Comparison of ENCODE assay signal across 21 cellular contexts in genomic region chr5:167582916-167583315, GRCh38.
"Had no signal": no experiment of that assay in that cellular context is flagged by ENCODE, and none has a peak within 500 bp of the region (broad histone marks: within the 10 kb centered on the region; RNA-seq: fewer than 3 reads in every experiment).

No MANE protein-coding gene starts in this region.

- ATAC-seq: activated CD4-positive, alpha-beta T cell treated with anti-CD3 and anti-CD28 coated beads for 36 hours; activated naive CD4-positive, alpha-beta T cell treated with anti-CD3 and anti-CD28 coated beads, Interleukin-2, amount 50 U/mL, for 72 hours; left cardiac atrium; lower lobe of right lung; WTC11 had no signal

- H3K9me3 ChIP-seq: lower lobe of right lung had no signal

- H3K27ac Mint-ChIP-seq: activated CD4-positive, alpha-beta T cell treated with anti-CD3 and anti-CD28 coated beads for 36 hours; activated naive CD4-positive, alpha-beta T cell treated with anti-CD3 and anti-CD28 coated beads, Interleukin-2, amount 50 U/mL, for 72 hours; activated T-helper 1 cell treated with anti-CD3 and anti-CD28 coated beads, Interleukin-12 subunit alpha, Interleukin-12 subunit beta, Interleukin-2, Interleukin-4 antibody, amounts not matched to agents 30 ng/mL and 10 ng/mL and 1 ng/mL, durations not matched to agents 14 hours and 24 hours and 36 hours; nephron progenitor cell; T-helper 2 cell treated with Interferon-gamma antibody and Interleukin-4, amounts not matched to agents 5 μg/mL and 100 μg/mL, for 36 hours; type B pancreatic cell; WTC11 had no signal

- H3K27ac ChIP-seq: brain microvascular endothelial cell, foreskin keratinocyte, hepatocyte, lower lobe of right lung, stomach had no signal

- H3K27me3 Mint-ChIP-seq: activated CD4-positive, alpha-beta T cell treated with anti-CD3 and anti-CD28 coated beads for 36 hours had no signal

- H3K36me3 Mint-ChIP-seq: activated naive CD4-positive, alpha-beta T cell treated with anti-CD3 and anti-CD28 coated beads, Interleukin-2, amount 50 U/mL, for 72 hours; WTC11 had no signal

- DNase-seq: activated CD4-positive, alpha-beta T cell treated with anti-CD3 and anti-CD28 coated beads for 36 hours; activated CD4-positive, alpha-beta T cell treated with anti-CD3 and anti-CD28 coated beads, Interleukin-2, amount 50 U/mL, for 48 hours; activated gamma-delta T cell treated with Interleukin-2 at 50 U/mL for 16 hours; amygdala; brain microvascular endothelial cell; cortex of kidney; left cardiac atrium; lower lobe of right lung; nephron progenitor cell; occipital lobe; small intestine; stimulated activated CD4-positive, alpha-beta T cell treated with anti-CD3 and anti-CD28 coated beads, Interleukin-15, amount 100 ng/mL, for 24 hours; stimulated activated CD4-positive, alpha-beta T cell treated with anti-CD3 and anti-CD28 coated beads, Interleukin-4, amount 100 ng/mL, for 1 hour; stomach had no signal

- H3K27me3 ChIP-seq: brain microvascular endothelial cell, hepatocyte had no signal

- H3K4me3 ChIP-seq: hepatocyte, lower lobe of right lung, stomach had no signal

- H2AFZ ChIP-seq: hepatocyte had no signal

- H3K4me1 Mint-ChIP-seq: activated CD4-positive, alpha-beta T cell treated with anti-CD3 and anti-CD28 coated beads for 36 hours had no signal

- H3K79me2 ChIP-seq: hepatocyte had no signal

- H3K9me3 Mint-ChIP-seq: activated naive CD4-positive, alpha-beta T cell treated with anti-CD3 and anti-CD28 coated beads, Interleukin-2, amount 50 U/mL, for 72 hours; activated T-helper 1 cell treated with anti-CD3 and anti-CD28 coated beads, Interleukin-12 subunit alpha, Interleukin-12 subunit beta, Interleukin-2, Interleukin-4 antibody, amounts not matched to agents 30 ng/mL and 10 ng/mL and 1 ng/mL, durations not matched to agents 14 hours and 24 hours and 36 hours; nephron progenitor cell; T-helper 2 cell treated with Interferon-gamma antibody and Interleukin-4, amounts not matched to agents 5 μg/mL and 100 μg/mL, for 36 hours; type B pancreatic cell had no signal

- H3K36me3 ChIP-seq: brain microvascular endothelial cell, lower lobe of right lung, stomach had no signal

- H3K4me2 ChIP-seq: hepatocyte had no signal

- H3K4me1 ChIP-seq: foreskin keratinocyte, lower lobe of right lung, stomach had no signal

- H3K4me3 Mint-ChIP-seq: activated CD4-positive, alpha-beta T cell treated with anti-CD3 and anti-CD28 coated beads for 36 hours; activated T-helper 1 cell treated with anti-CD3 and anti-CD28 coated beads, Interleukin-12 subunit alpha, Interleukin-12 subunit beta, Interleukin-2, Interleukin-4 antibody, amounts not matched to agents 30 ng/mL and 10 ng/mL and 1 ng/mL, durations not matched to agents 14 hours and 24 hours and 36 hours; nephron progenitor cell; T-helper 2 cell treated with Interferon-gamma antibody and Interleukin-4, amounts not matched to agents 5 μg/mL and 100 μg/mL, for 36 hours; type B pancreatic cell; WTC11 had no signal
